ENCODE assay signal across 22 cellular contexts in genomic region chr9:124699575-124699974, GRCh38.
"Had no signal": no experiment of that assay in that cellular context is flagged by ENCODE, and none has a peak within 500 bp of the region (broad histone marks: within the 10 kb centered on the region; RNA-seq: fewer than 3 reads in every experiment).

No MANE protein-coding gene starts in this region.

- H3K36me3 ChIP-seq: cardiac muscle cell, left ventricle myocardium inferior, pancreas, thyroid gland had no signal

- H3K4me1 ChIP-seq: body of pancreas had no signal

- H3K9me3 ChIP-seq: body of pancreas, left ventricle myocardium inferior, pancreas, thyroid gland had no signal

- DNase-seq: activated CD4-positive, alpha-beta memory T cell treated with anti-CD3 and anti-CD28 coated beads, Interleukin-2, amount 10 ng/mL, durations not matched to agents 7 days and 5 days; activated CD4-positive, alpha-beta T cell treated with anti-CD3 and anti-CD28 coated beads for 48 hours; activated CD4-positive, CD25-positive, alpha-beta regulatory T cell; activated gamma-delta T cell; activated naive CD4-positive, alpha-beta T cell treated with anti-CD3 and anti-CD28 coated beads, Interleukin-2, amount 50 U/mL, for 16 hours; activated naive CD8-positive, alpha-beta T cell treated with anti-CD3 and anti-CD28 coated beads, Interleukin-2, amount 50 U/mL, for 24 hours; body of pancreas; effector CD8-positive, alpha-beta T cell; foreskin keratinocyte; left ventricle myocardium inferior; midbrain; pancreas; right cardiac atrium; stimulated activated CD4-positive, alpha-beta T cell treated with anti-CD3 and anti-CD28 coated beads, Interleukin-4, amount 100 ng/mL, for 4 hours; substantia nigra; T-helper 9 cell; thyroid gland had no signal

- H3K27ac Mint-ChIP-seq: activated CD4-positive, alpha-beta memory T cell treated with anti-CD3 and anti-CD28 coated beads, Interleukin-2, amount 10 ng/mL, durations not matched to agents 7 days and 5 days; activated naive CD8-positive, alpha-beta T cell treated with anti-CD3 and anti-CD28 coated beads, Interleukin-2, amount 50 U/mL, for 24 hours; activated T-helper 1 cell treated with anti-CD3 and anti-CD28 coated beads, Interleukin-12 subunit alpha, Interleukin-12 subunit beta, Interleukin-2, Interleukin-4 antibody, amounts not matched to agents 30 ng/mL and 10 ng/mL and 1 ng/mL, durations not matched to agents 14 hours and 24 hours and 36 hours; dendritic cell treated with granulocyte-macrophage colony-stimulating factor and Interleukin-4, amounts not matched to agents 40 ng/mL and 50 ng/mL, for 4 days; stimulated activated naive CD8-positive, alpha-beta T cell treated with anti-CD3 and anti-CD28 coated beads, Interleukin-15, Interleukin-2, amounts not matched to agents 100 ng/mL and 50 ng/mL, for 24 hours had no signal

- H3K9me3 Mint-ChIP-seq: activated CD4-positive, alpha-beta memory T cell treated with anti-CD3 and anti-CD28 coated beads, Interleukin-2, amount 10 ng/mL, durations not matched to agents 7 days and 5 days; activated naive CD8-positive, alpha-beta T cell treated with anti-CD3 and anti-CD28 coated beads, Interleukin-2, amount 50 U/mL, for 24 hours; activated T-helper 1 cell treated with anti-CD3 and anti-CD28 coated beads, Interleukin-12 subunit alpha, Interleukin-12 subunit beta, Interleukin-2, Interleukin-4 antibody, amounts not matched to agents 30 ng/mL and 10 ng/mL and 1 ng/mL, durations not matched to agents 14 hours and 24 hours and 36 hours; dendritic cell treated with granulocyte-macrophage colony-stimulating factor and Interleukin-4, amounts not matched to agents 40 ng/mL and 50 ng/mL, for 4 days; stimulated activated naive CD8-positive, alpha-beta T cell treated with anti-CD3 and anti-CD28 coated beads, Interleukin-15, Interleukin-2, amounts not matched to agents 100 ng/mL and 50 ng/mL, for 24 hours had no signal

- H3K27me3 ChIP-seq: body of pancreas, cardiac muscle cell, foreskin keratinocyte, pancreas, thyroid gland had no signal

- H3K27me3 Mint-ChIP-seq: activated naive CD8-positive, alpha-beta T cell treated with anti-CD3 and anti-CD28 coated beads, Interleukin-2, amount 50 U/mL, for 24 hours; dendritic cell treated with granulocyte-macrophage colony-stimulating factor and Interleukin-4, amounts not matched to agents 40 ng/mL and 50 ng/mL, for 4 days; stimulated activated naive CD8-positive, alpha-beta T cell treated with anti-CD3 and anti-CD28 coated beads, Interleukin-15, Interleukin-2, amounts not matched to agents 100 ng/mL and 50 ng/mL, for 24 hours had no signal

- ATAC-seq: activated naive CD8-positive, alpha-beta T cell treated with anti-CD3 and anti-CD28 coated beads, Interleukin-2, amount 50 U/mL, for 24 hours; body of pancreas; foreskin keratinocyte; pancreas; right cardiac atrium had no signal

- H3K4me3 Mint-ChIP-seq: activated CD4-positive, alpha-beta memory T cell treated with anti-CD3 and anti-CD28 coated beads, Interleukin-2, amount 10 ng/mL, durations not matched to agents 7 days and 5 days; activated naive CD8-positive, alpha-beta T cell treated with anti-CD3 and anti-CD28 coated beads, Interleukin-2, amount 50 U/mL, for 24 hours; activated T-helper 1 cell treated with anti-CD3 and anti-CD28 coated beads, Interleukin-12 subunit alpha, Interleukin-12 subunit beta, Interleukin-2, Interleukin-4 antibody, amounts not matched to agents 30 ng/mL and 10 ng/mL and 1 ng/mL, durations not matched to agents 14 hours and 24 hours and 36 hours; dendritic cell treated with granulocyte-macrophage colony-stimulating factor and Interleukin-4, amounts not matched to agents 40 ng/mL and 50 ng/mL, for 4 days; nephron; stimulated activated naive CD8-positive, alpha-beta T cell treated with anti-CD3 and anti-CD28 coated beads, Interleukin-15, Interleukin-2, amounts not matched to agents 100 ng/mL and 50 ng/mL, for 24 hours had no signal

- H3K4me3 ChIP-seq: body of pancreas, cardiac muscle cell, left ventricle myocardium inferior, pancreas, thyroid gland had no signal

- H3K27ac ChIP-seq: body of pancreas, cardiac muscle cell, left ventricle myocardium inferior, pancreas had no signal

- H3K4me1 Mint-ChIP-seq: activated CD4-positive, alpha-beta memory T cell treated with anti-CD3 and anti-CD28 coated beads, Interleukin-2, amount 10 ng/mL, durations not matched to agents 7 days and 5 days; activated naive CD8-positive, alpha-beta T cell treated with anti-CD3 and anti-CD28 coated beads, Interleukin-2, amount 50 U/mL, for 24 hours had no signal
